Comparison of ENCODE assay signal across 17 cellular contexts in genomic region chr20:57426156-57426769, GRCh38. TPM values are rescaled to one million over a fixed set of nuclear protein-coding genes. Genes with fewer than 3 reads are reported as not detected.
A peak's percentile ranks its signal among the peaks of the same experiment; 100 is the strongest.
DNase-seq lines count a peak whose midpoint lies in the region; ATAC-seq and TF ChIP-seq lines count a peak whose summit lies in the region.
"Had no signal": no experiment of that assay in that cellular context is flagged by ENCODE, and none has a peak within 500 bp of the region (broad histone marks: within the 10 kb centered on the region; RNA-seq: fewer than 3 reads in every experiment).

No MANE protein-coding gene starts in this region.

- H3K9me3 Mint-ChIP-seq in stimulated activated naive CD8-positive, alpha-beta T cell treated with anti-CD3 and anti-CD28 coated beads, Interleukin-15, Interleukin-2, amounts not matched to agents 100 ng/mL and 50 ng/mL, for 24 hours = no peaks in the 10 kb centered on the region
- H3K9me3 Mint-ChIP-seq in WTC11 = no peaks in the 10 kb centered on the region

- DNase-seq in stimulated activated naive CD8-positive, alpha-beta T cell treated with anti-CD3 and anti-CD28 coated beads, Interleukin-15, Interleukin-2, amounts not matched to agents 100 U/mL and 50 U/mL, for 24 hours = no peak
- peak; percentile 55 for DNase-seq in NCI-H2107 (lab: John Stamatoyannopoulos, UW)
- no peak for DNase-seq in WTC11 (ENCODE audit: low spot score)
- DNase-seq in esophagus muscularis mucosa (ENCODE audit: extremely low spot score) = no peak
- DNase-seq: activated CD4-positive, alpha-beta T cell treated with anti-CD3 and anti-CD28 coated beads, Interleukin-2, amount 50 U/mL, for 4 hours; activated naive CD4-positive, alpha-beta T cell; EL; ovary; stomach; T-helper 1 cell; upper lobe of right lung had no signal

- CTCF ChIA-PET in WTC11 (lab: Charles Lee) = interaction anchor here (1.3 to 2.0 kb wide), 3 partner anchors 14 to 45 kb away, joined by 3 to 5 read pairs (median 3); no protein-coding TSS in a partner anchor

- no peak for TF ChIP-seq CTCF in WTC11 (IDR thresholded peaks at IDR 0.05)
- TF ChIP-seq CTCF in esophagus muscularis mucosa (IDR thresholded peaks at IDR 0.05) = no peak

- no peak for TF ChIP-seq EP300 in esophagus muscularis mucosa (IDR thresholded peaks at IDR 0.05)

- peaks cover 0 to 7% (median 5%) of the 10 kb centered on the region in 4 donors for H3K4me1 ChIP-seq in esophagus muscularis mucosa
- H3K4me1 ChIP-seq: upper lobe of right lung had no signal

- H3K4me3 Mint-ChIP-seq in stimulated activated naive CD8-positive, alpha-beta T cell treated with anti-CD3 and anti-CD28 coated beads, Interleukin-15, Interleukin-2, amounts not matched to agents 100 ng/mL and 50 ng/mL, for 24 hours = peak overlapping the region; percentile 45
- no peak overlapping the region for H3K4me3 Mint-ChIP-seq in WTC11

- H3K9me3 ChIP-seq in esophagus muscularis mucosa = no peaks in the 10 kb centered on the region
- H3K9me3 ChIP-seq: heart left ventricle, ovary, right lobe of liver, stomach, upper lobe of right lung had no signal

- no peak for TF ChIP-seq POLR2A in esophagus muscularis mucosa (IDR thresholded peaks at IDR 0.05; ENCODE audit: low read depth)

- intact Hi-C loops in esophagus muscularis mucosa (cut with DNase I) = no loop called here

- H3K27ac ChIP-seq in esophagus muscularis mucosa (replicated peaks in 1 of 4) = no peak overlapping the region
- H3K27ac ChIP-seq: ovary, right lobe of liver, stomach, upper lobe of right lung had no signal

- H3K27me3 ChIP-seq in esophagus muscularis mucosa = no peaks in the 10 kb centered on the region
- H3K27me3 ChIP-seq: heart left ventricle, ovary, right lobe of liver, upper lobe of right lung had no signal

- no peaks in the 10 kb centered on the region for H3K36me3 Mint-ChIP-seq in stimulated activated naive CD8-positive, alpha-beta T cell treated with anti-CD3 and anti-CD28 coated beads, Interleukin-15, Interleukin-2, amounts not matched to agents 100 ng/mL and 50 ng/mL, for 24 hours (ENCODE audit: low read depth)
- H3K36me3 Mint-ChIP-seq in WTC11 = no peaks in the 10 kb centered on the region

- no peak overlapping the region for H3K4me3 ChIP-seq in esophagus muscularis mucosa
- H3K4me3 ChIP-seq: heart left ventricle, lung, ovary, right lobe of liver, stomach, upper lobe of right lung had no signal

- no peaks in the 10 kb centered on the region for H3K36me3 ChIP-seq in esophagus muscularis mucosa
- H3K36me3 ChIP-seq: heart left ventricle, ovary, right lobe of liver, stomach, upper lobe of right lung had no signal

- 86% methylated on average over 15 of the region's 15 CpGs for WGBS in esophagus muscularis mucosa

- no peak overlapping the region for H3K27ac Mint-ChIP-seq in stimulated activated naive CD8-positive, alpha-beta T cell treated with anti-CD3 and anti-CD28 coated beads, Interleukin-15, Interleukin-2, amounts not matched to agents 100 ng/mL and 50 ng/mL, for 24 hours
- no peak overlapping the region for H3K27ac Mint-ChIP-seq in WTC11

- H3K4me1 Mint-ChIP-seq in stimulated activated naive CD8-positive, alpha-beta T cell treated with anti-CD3 and anti-CD28 coated beads, Interleukin-15, Interleukin-2, amounts not matched to agents 100 ng/mL and 50 ng/mL, for 24 hours (ENCODE audit: low read depth) = peaks cover 52% of the 10 kb centered on the region
- peaks cover 15% of the 10 kb centered on the region for H3K4me1 Mint-ChIP-seq in WTC11

- POLR2A ChIA-PET in WTC11 (lab: Charles Lee) = no interaction called here

- H3K27me3 Mint-ChIP-seq in stimulated activated naive CD8-positive, alpha-beta T cell treated with anti-CD3 and anti-CD28 coated beads, Interleukin-15, Interleukin-2, amounts not matched to agents 100 ng/mL and 50 ng/mL, for 24 hours = no peaks in the 10 kb centered on the region
- H3K27me3 Mint-ChIP-seq in WTC11 (ENCODE audit: low read depth) = peaks cover 2% of the 10 kb centered on the region; the same call in 1 of the 2 replicates

- no peak for ATAC-seq in stimulated activated naive CD8-positive, alpha-beta T cell treated with anti-CD3 and anti-CD28 coated beads, Interleukin-15, Interleukin-2, amounts not matched to agents 100 U/mL and 50 U/mL, for 24 hours
- ATAC-seq in WTC11 (peak; percentile 15; the same call in 1 of the 2 replicates), GM21529 (IDR thresholded peaks at IDR 0.05; ENCODE audit: unreplicated experiment) (no peak), HG02610 (IDR thresholded peaks at IDR 0.05; ENCODE audit: unreplicated experiment) (no peak)
- ATAC-seq: right lobe of liver, upper lobe of right lung had no signal

TF ChIP-seq in WTC11, 78 proteins besides CTCF, POLR2A, EP300 and RAD21:
- TF ChIP-seq ATF6 (CRISPR knock-in tag; IDR thresholded peaks at IDR 0.05) (no peak), ARID4B (CRISPR knock-in tag; IDR thresholded peaks at IDR 0.05; ENCODE audit: borderline replicate concordance) (no peak), ERG (CRISPR knock-in tag; IDR thresholded peaks at IDR 0.05) (no peak), ZNF671 (CRISPR knock-in tag; IDR thresholded peaks at IDR 0.05) (no peak), HMGXB4 (CRISPR knock-in tag; IDR thresholded peaks at IDR 0.05) (no peak)

RNA-seq across cellular contexts. Expression of gene RBM38, which starts 35.1 kb away (rescaled TPM):
- total RNA-seq in WTC11 (2021) = 60.5 to 69.0 TPM (median 61.1 TPM) in 3 replicates
- total RNA-seq in esophagus muscularis mucosa = 100 to 1,000 TPM in 2 of 4 donors, 10 to 100 TPM in 2; 67.6 to 203 (median 139) TPM
